Comparison of ENCODE assay signal across 7 cellular contexts in the genomic region with DNA sequence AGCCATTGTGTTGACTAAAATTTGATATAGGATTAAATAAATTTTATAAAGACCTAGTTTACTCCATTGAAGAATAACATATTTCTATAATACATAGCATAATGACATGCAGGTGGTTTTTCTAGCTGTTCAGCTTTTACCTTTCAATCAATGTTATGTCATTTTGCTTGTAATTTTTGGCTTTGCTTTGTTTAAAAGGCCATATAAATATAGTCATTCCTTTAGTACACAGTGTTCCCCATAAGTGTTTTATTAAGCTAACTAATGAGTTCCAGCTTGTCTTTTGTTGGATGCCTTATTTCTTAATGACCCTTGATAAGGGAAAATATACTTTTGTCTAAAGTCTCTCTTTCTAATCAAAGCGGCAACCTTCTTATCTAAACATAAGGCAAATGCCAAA.
"Had no signal": no experiment of that assay in that cellular context is flagged by ENCODE, and none has a peak within 500 bp of the region (broad histone marks: within the 10 kb centered on the region; RNA-seq: fewer than 3 reads in every experiment).

No MANE protein-coding gene starts in this region.

- FAIRE-seq: H1, H54, HepG2 had no signal

- ATAC-seq: GM23338, HepG2 had no signal

- H3K4me2 ChIP-seq: GM23338 had no signal

- H3K4me3 ChIP-seq: GM23338 had no signal

- H3K27ac ChIP-seq: HL-60 had no signal

- H2AFZ ChIP-seq: GM23338 had no signal

- DNase-seq: H9, HCEC 1CT had no signal
